ENCODE assay signal across 18 cellular contexts in genomic region chrX:136607236-136607635, GRCh38. TPM values are rescaled to one million over a fixed set of nuclear protein-coding genes. Genes with fewer than 3 reads are reported as not detected.
DNase-seq lines count a peak whose midpoint lies in the region; ATAC-seq and TF ChIP-seq lines count a peak whose summit lies in the region.
"Had no signal": no experiment of that assay in that cellular context is flagged by ENCODE, and none has a peak within 500 bp of the region (broad histone marks: within the 10 kb centered on the region; RNA-seq: fewer than 3 reads in every experiment).

No MANE protein-coding gene starts in this region.

- H3K36me3 ChIP-seq in PC-3 (ENCODE audit: low read depth, low read length) (no peaks in the 10 kb centered on the region), osteoblast (ENCODE audit: insufficient read depth, low read length) (no peaks in the 10 kb centered on the region)

- POLR2A ChIA-PET in PC-3 (lab: Charles Lee; ENCODE audit: unreplicated experiment) = interaction anchor here (0.7 kb wide), 1 partner anchor 1921 kb away, joined by 3 read pairs; no protein-coding TSS in a partner anchor

- peak overlapping the region; percentile 60 for H3K27ac ChIP-seq in PC-3 (ENCODE audit: low read length)
- H3K27ac ChIP-seq in osteoblast (ENCODE audit: low read depth, low read length) = no peak overlapping the region
- H3K27ac ChIP-seq: A549, GM23248 had no signal

- H3K4me1 ChIP-seq in PC-3 (ENCODE audit: insufficient read depth, low read length) = peaks cover 26% of the 10 kb centered on the region
- no peaks in the 10 kb centered on the region for H3K4me1 ChIP-seq in osteoblast (ENCODE audit: insufficient read depth, low read length)
- H3K4me1 ChIP-seq: A549, Caco-2 had no signal

- CTCF ChIA-PET in activated naive CD4-positive, alpha-beta T cell treated with anti-CD3 and anti-CD28 coated beads for 36 hours (lab: Charles Lee) = interaction anchor here (0.7 to 4.3 kb wide), 4 partner anchors 88 to 336 kb away, joined by 3 to 53 read pairs (median 8); no protein-coding TSS in a partner anchor
- CTCF ChIA-PET in PC-3 (lab: Charles Lee) = no interaction called here

- BruUV-seq in PC-3 (replicated peaks; lab: Mats Ljungman, UMichigan) = no TSS peak

- H3K9me2 ChIP-seq in PC-3 (replicated peaks; ENCODE audit: low read length) = no peaks in the 10 kb centered on the region

- intact Hi-C loops in activated naive CD4-positive, alpha-beta T cell treated with anti-CD3 and anti-CD28 coated beads for 36 hours (cut with micrococcal nuclease) = loop anchor here (1.0 kb wide), 1 partner anchor 30 kb away; no protein-coding TSS in a partner anchor
- intact Hi-C loops in PC-3 (cut with micrococcal nuclease) = loop anchor here (10.0 kb wide), 1 partner anchor 318 kb away; no protein-coding TSS in a partner anchor

- peak overlapping the region; percentile 34; the same call in 1 of the 2 replicates for H3K4me2 ChIP-seq in PC-3 (ENCODE audit: low read length)
- H3K4me2 ChIP-seq in osteoblast (ENCODE audit: insufficient read depth, low read length) = no peak overlapping the region
- H3K4me2 ChIP-seq: A549 had no signal

- H3K9me3 Mint-ChIP-seq in activated naive CD4-positive, alpha-beta T cell treated with anti-CD3 and anti-CD28 coated beads, Interleukin-2, amount 50 U/mL, for 72 hours = no peaks in the 10 kb centered on the region
- H3K9me3 Mint-ChIP-seq in activated naive CD4-positive, alpha-beta T cell treated with anti-CD3 and anti-CD28 coated beads for 36 hours = no peaks in the 10 kb centered on the region
- no peaks in the 10 kb centered on the region for H3K9me3 Mint-ChIP-seq in activated T-helper 17 cell treated with anti-CD3 and anti-CD28 coated beads, Interleukin-2, amount 50 U/mL, for 72 hours
- H3K9me3 Mint-ChIP-seq: CD8-positive, alpha-beta T cell had no signal

- TF ChIP-seq CTCF in PC-3 (conservative IDR thresholded peaks at IDR 0.05; ENCODE audit: low read depth, low read length) (no peak), osteoblast (IDR thresholded peaks at IDR 0.05; ENCODE audit: extremely low read depth, low read depth, low read length) (no peak)

- H3K4me3 ChIP-seq in PC-3 (ENCODE audit: low read length) = no peak overlapping the region
- H3K4me3 ChIP-seq in osteoblast (ENCODE audit: insufficient read depth, low read length) = no peak overlapping the region
- H3K4me3 ChIP-seq: A549, GM23248 had no signal

- DNase-seq in activated naive CD4-positive, alpha-beta T cell treated with anti-CD3 and anti-CD28 coated beads, Interleukin-2, amount 50 U/mL, for 72 hours (ENCODE audit: low spot score in 2 of 2) = no peak
- DNase-seq in activated naive CD4-positive, alpha-beta T cell treated with anti-CD3 and anti-CD28 coated beads for 36 hours = no peak
- DNase-seq in PC-3 = peak; percentile 52
- DNase-seq in osteoblast (ENCODE audit: insufficient read length, low spot score, missing footprints) = no peak
- DNase-seq: 8988T; C1 segment of cervical spinal cord; Caco-2; CD8-positive, alpha-beta T cell; DMS153; DND-41; GM23248; H7; HCEC 1CT had no signal

- peaks cover 0 to 16% of the 10 kb centered on the region in 2 donors for H3K36me3 Mint-ChIP-seq in activated naive CD4-positive, alpha-beta T cell treated with anti-CD3 and anti-CD28 coated beads, Interleukin-2, amount 50 U/mL, for 72 hours
- no peaks in the 10 kb centered on the region for H3K36me3 Mint-ChIP-seq in activated naive CD4-positive, alpha-beta T cell treated with anti-CD3 and anti-CD28 coated beads for 36 hours (ENCODE audit: low read depth)
- no peaks in the 10 kb centered on the region for H3K36me3 Mint-ChIP-seq in activated T-helper 17 cell treated with anti-CD3 and anti-CD28 coated beads, Interleukin-2, amount 50 U/mL, for 72 hours (ENCODE audit: low read depth)
- H3K36me3 Mint-ChIP-seq: CD8-positive, alpha-beta T cell had no signal

- H3K27me3 Mint-ChIP-seq in activated naive CD4-positive, alpha-beta T cell treated with anti-CD3 and anti-CD28 coated beads for 36 hours (ENCODE audit: low read depth) = no peaks in the 10 kb centered on the region
- no peaks in the 10 kb centered on the region for H3K27me3 Mint-ChIP-seq in activated T-helper 17 cell treated with anti-CD3 and anti-CD28 coated beads, Interleukin-2, amount 50 U/mL, for 72 hours

- ATAC-seq in activated naive CD4-positive, alpha-beta T cell treated with anti-CD3 and anti-CD28 coated beads, Interleukin-2, amount 50 U/mL, for 72 hours = peak in 1 of 2 donors; percentile 37
- ATAC-seq in PC-3 (peak; percentile 55), GM21717 (IDR thresholded peaks at IDR 0.05; ENCODE audit: unreplicated experiment) (no peak), HG02885 (IDR thresholded peaks at IDR 0.05; ENCODE audit: poor library complexity, unreplicated experiment) (no peak)
- no peak for ATAC-seq in activated T-helper 17 cell treated with anti-CD3 and anti-CD28 coated beads, Interleukin-2, amount 50 U/mL, for 72 hours (replicated peaks)
- ATAC-seq: A549; CD8-positive, alpha-beta T cell had no signal

- no peaks in the 10 kb centered on the region for H4K20me1 ChIP-seq in PC-3 (ENCODE audit: low read length)
- H4K20me1 ChIP-seq in osteoblast (ENCODE audit: insufficient read depth, low read length) = no peaks in the 10 kb centered on the region

- H3K27me3 ChIP-seq in PC-3 (ENCODE audit: low read length) (no peaks in the 10 kb centered on the region), osteoblast (ENCODE audit: insufficient read depth, low read length) (peaks cover 3% of the 10 kb centered on the region)

- H2AFZ ChIP-seq in PC-3 (ENCODE audit: low read length) = no peak overlapping the region
- no peak overlapping the region for H2AFZ ChIP-seq in osteoblast (ENCODE audit: low read length)
- H2AFZ ChIP-seq: GM23248 had no signal

- H3K9me3 ChIP-seq in PC-3 (ENCODE audit: low read length) = no peaks in the 10 kb centered on the region
- H3K9me3 ChIP-seq in osteoblast (ENCODE audit: low read depth, low read length) = no peaks in the 10 kb centered on the region
- H3K9me3 ChIP-seq: A549, Caco-2 had no signal

- peak overlapping the region; percentile 40 to 77 for H3K27ac Mint-ChIP-seq in activated naive CD4-positive, alpha-beta T cell treated with anti-CD3 and anti-CD28 coated beads, Interleukin-2, amount 50 U/mL, for 72 hours
- no peak overlapping the region for H3K27ac Mint-ChIP-seq in activated naive CD4-positive, alpha-beta T cell treated with anti-CD3 and anti-CD28 coated beads for 36 hours
- peak overlapping the region; percentile 36 for H3K27ac Mint-ChIP-seq in activated T-helper 17 cell treated with anti-CD3 and anti-CD28 coated beads, Interleukin-2, amount 50 U/mL, for 72 hours
- H3K27ac Mint-ChIP-seq: CD8-positive, alpha-beta T cell had no signal

- H3K79me2 ChIP-seq in PC-3 (ENCODE audit: low read length) (no peaks in the 10 kb centered on the region), osteoblast (ENCODE audit: insufficient read depth, low read length) (no peaks in the 10 kb centered on the region)

- peaks cover 51% of the 10 kb centered on the region for H3K4me1 Mint-ChIP-seq in activated naive CD4-positive, alpha-beta T cell treated with anti-CD3 and anti-CD28 coated beads for 36 hours (ENCODE audit: low read depth)
- peaks cover 18% of the 10 kb centered on the region for H3K4me1 Mint-ChIP-seq in activated T-helper 17 cell treated with anti-CD3 and anti-CD28 coated beads, Interleukin-2, amount 50 U/mL, for 72 hours

- H3K9ac ChIP-seq in PC-3 (ENCODE audit: low read length) = no peak overlapping the region
- H3K9ac ChIP-seq: GM23248 had no signal

- no peaks in the 10 kb centered on the region for H3F3A ChIP-seq in PC-3 (ENCODE audit: low read length, unreplicated experiment)

- H3K4me3 Mint-ChIP-seq in activated naive CD4-positive, alpha-beta T cell treated with anti-CD3 and anti-CD28 coated beads for 36 hours = no peak overlapping the region
- peak overlapping the region; percentile 73 for H3K4me3 Mint-ChIP-seq in activated T-helper 17 cell treated with anti-CD3 and anti-CD28 coated beads, Interleukin-2, amount 50 U/mL, for 72 hours
- H3K4me3 Mint-ChIP-seq: CD8-positive, alpha-beta T cell had no signal

RNA-seq across cellular contexts. Expression of gene CD40LG, which starts 40.7 kb away (rescaled TPM):
- total RNA-seq in activated naive CD4-positive, alpha-beta T cell treated with anti-CD3 and anti-CD28 coated beads, Interleukin-2, amount 50 U/mL, for 72 hours = 100 to 1,000 TPM in 1 of 2 donors, 10 to 100 TPM in 1; 80.0 to 134 TPM
- total RNA-seq in activated naive CD4-positive, alpha-beta T cell treated with anti-CD3 and anti-CD28 coated beads for 36 hours = 100 to 1,000 TPM; 121 to 122 TPM
- total RNA-seq in PC-3 (2014; rRNA removed) (not detected in 2 replicates), osteoblast (not detected in 2 replicates)
- 100 to 1,000 TPM in 1 of 2 donors, 10 to 100 TPM in 1; 87.0 to 110 TPM for total RNA-seq in activated T-helper 17 cell treated with anti-CD3 and anti-CD28 coated beads, Interleukin-2, amount 50 U/mL, for 72 hours
- total RNA-seq: Caco-2, GM23248, H1, H7 had no signal

Comparison
In these comparisons a context has a peak if more than half of its experiments do, and no peak if none do; other contexts are left out.
1. RNA of gene CD40LG, which starts 40.7 kb away (total RNA-seq): 80.0 to 134 TPM in activated naive CD4-positive, alpha-beta T cell treated with anti-CD3 and anti-CD28 coated beads, Interleukin-2, amount 50 U/mL, for 72 hours, 121 to 122 TPM in activated naive CD4-positive, alpha-beta T cell treated with anti-CD3 and anti-CD28 coated beads for 36 hours and 87.0 to 110 TPM in activated T-helper 17 cell treated with anti-CD3 and anti-CD28 coated beads, Interleukin-2, amount 50 U/mL, for 72 hours; not detected in PC-3 and not detected in osteoblast; every median in the first group is over 10 times any median in the second.